In genomic region chr12:5809586-5809985, GRCh38 we compare ENCODE assay signal across 20 cellular contexts.
"Had no signal": no experiment of that assay in that cellular context is flagged by ENCODE, and none has a peak within 500 bp of the region (broad histone marks: within the 10 kb centered on the region; RNA-seq: fewer than 3 reads in every experiment).

No MANE protein-coding gene starts in this region.

- H2AFZ ChIP-seq: neural progenitor cell had no signal

- H3K9me3 ChIP-seq: body of pancreas, esophagus muscularis mucosa, prostate gland, right lobe of liver, testis had no signal

- H3K27me3 ChIP-seq: body of pancreas, neural progenitor cell, right lobe of liver, testis had no signal

- H3K9ac ChIP-seq: neural progenitor cell had no signal

- H3K4me2 ChIP-seq: neural progenitor cell had no signal

- DNase-seq: activated B cell treated with CpG ODN at 0.5 μM for 24 hours; activated CD4-positive, alpha-beta memory T cell treated with anti-CD3 and anti-CD28 coated beads for 36 hours; activated CD4-positive, alpha-beta T cell treated with anti-CD3 and anti-CD28 coated beads for 4 hours; activated naive CD4-positive, alpha-beta T cell; activated naive CD8-positive, alpha-beta T cell treated with anti-CD3 and anti-CD28 coated beads, Interleukin-2, amount 10 ng/mL, durations not matched to agents 7 days and 5 days; activated T-cell treated with anti-CD3 and anti-CD28 coated beads for 4 hours; amygdala; body of pancreas; dermis blood vessel endothelial cell; effector memory CD4-positive, alpha-beta T cell; naive B cell; right lobe of liver; stimulated activated CD4-positive, alpha-beta T cell treated with anti-CD3 and anti-CD28 coated beads, Interleukin-4, amount 100 ng/mL, for 24 hours; testis had no signal

- ATAC-seq: activated T-helper 17 cell treated with anti-CD3 and anti-CD28 coated beads, Interleukin-2, amount 50 U/mL, for 72 hours; body of pancreas; right lobe of liver; stimulated activated effector memory CD8-positive, alpha-beta T cell treated with anti-CD3 and anti-CD28 coated beads, Interleukin-12 subunit alpha, Interleukin-12 subunit beta, amount 100 ng/mL, for 72 hours had no signal

- FAIRE-seq: endothelial cell of umbilical vein had no signal

- H3K27ac ChIP-seq: body of pancreas, esophagus muscularis mucosa, neural progenitor cell, prostate gland, right lobe of liver, testis had no signal

- H3K36me3 ChIP-seq: neural progenitor cell, prostate gland, right lobe of liver had no signal

- H3K4me3 ChIP-seq: body of pancreas, esophagus muscularis mucosa, neural progenitor cell, prostate gland, right lobe of liver, testis had no signal

- H3K4me1 ChIP-seq: body of pancreas, esophagus muscularis mucosa, neural progenitor cell, prostate gland, right lobe of liver, testis had no signal
